ENCODE assay signal across 8 cellular contexts in genomic region chr19:57888107-57888493, GRCh38. TPM values are rescaled to one million over a fixed set of nuclear protein-coding genes. Genes with fewer than 3 reads are reported as not detected.
DNase-seq lines count a peak whose midpoint lies in the region; ATAC-seq and TF ChIP-seq lines count a peak whose summit lies in the region.

No MANE protein-coding gene starts in this region.

- POLR2A ChIA-PET in SK-N-SH (lab: Yijun Ruan, JAX) = no interaction called here

- H3K36me3 Mint-ChIP-seq in activated T-helper 2 cell treated with anti-CD3 and anti-CD28 coated beads, Interferon-gamma antibody, Interleukin-2, Interleukin-4, amounts not matched to agents 10 μg/mL and 5 μg/mL and 100 μg/mL, durations not matched to agents 14 hours and 24 hours and 36 hours (ENCODE audit: low read depth) = peaks cover 67% of the 10 kb centered on the region

- no peaks in the 10 kb centered on the region for H3K9me2 ChIP-seq in SK-N-SH

- no peaks in the 10 kb centered on the region for H4K20me1 ChIP-seq in SK-N-SH (ENCODE audit: insufficient read depth)

- TF ChIP-seq CTCF in SK-N-SH (IDR thresholded peaks at IDR 0.05) = no peak

- no peak for TF ChIP-seq EP300 in SK-N-SH (IDR thresholded peaks at IDR 0.05; ENCODE audit: borderline replicate concordance in 1 of 2, low read depth in 1 of 2, low read length in 1 of 2)

- H3K4me1 ChIP-seq in SK-N-SH (ENCODE audit: control insufficient read depth in 1 of 2, insufficient read depth in 2 of 2, low read depth in 1 of 2, low read length in 1 of 2) = no peaks in the 10 kb centered on the region
- H3K4me1 ChIP-seq in iPS-18a (ENCODE audit: control insufficient read depth, low read depth, low read length) = peaks cover 12% of the 10 kb centered on the region

- no peak overlapping the region for H2AFZ ChIP-seq in SK-N-SH (ENCODE audit: low read depth)

- H3K4me1 Mint-ChIP-seq in activated T-helper 2 cell treated with anti-CD3 and anti-CD28 coated beads, Interferon-gamma antibody, Interleukin-2, Interleukin-4, amounts not matched to agents 10 μg/mL and 5 μg/mL and 100 μg/mL, durations not matched to agents 14 hours and 24 hours and 36 hours (ENCODE audit: low read depth) = peaks cover 4% of the 10 kb centered on the region
- H3K4me1 Mint-ChIP-seq in stimulated activated naive CD8-positive, alpha-beta T cell treated with anti-CD3 and anti-CD28 coated beads, Interleukin-15, amount 100 ng/mL, for 72 hours = peaks cover 29% of the 10 kb centered on the region

- peak overlapping the region; percentile 37; the same call in 1 of the 2 replicates for H3K4me2 ChIP-seq in SK-N-SH

- ATAC-seq in SK-N-SH treated with all-trans-retinoic acid at 6 μM for 48 hours = no peak
- ATAC-seq in stimulated activated naive CD8-positive, alpha-beta T cell treated with anti-CD3 and anti-CD28 coated beads, Interleukin-15, amount 100 ng/mL, for 72 hours = no peak

- peaks cover 65% of the 10 kb centered on the region for H3K9me3 Mint-ChIP-seq in activated T-helper 2 cell treated with anti-CD3 and anti-CD28 coated beads, Interferon-gamma antibody, Interleukin-2, Interleukin-4, amounts not matched to agents 10 μg/mL and 5 μg/mL and 100 μg/mL, durations not matched to agents 14 hours and 24 hours and 36 hours
- H3K9me3 Mint-ChIP-seq in stimulated activated naive CD8-positive, alpha-beta T cell treated with anti-CD3 and anti-CD28 coated beads, Interleukin-15, amount 100 ng/mL, for 72 hours = peaks cover 42 to 67% of the 10 kb centered on the region in 2 donors

- H3K27me3 ChIP-seq in SK-N-SH (ENCODE audit: insufficient read depth) (no peaks in the 10 kb centered on the region), iPS-18a (ENCODE audit: control insufficient read depth, insufficient read depth, low read length) (no peaks in the 10 kb centered on the region)

- WGBS in SK-N-SH (ENCODE audit: low lambda C conversion rate) = 40% methylated on average over 7 of the region's 7 CpGs

- no peaks in the 10 kb centered on the region; the same call in 1 of the 2 replicates for H3K9me3 ChIP-seq in SK-N-SH
- H3K9me3 ChIP-seq in iPS-18a (ENCODE audit: control insufficient read depth, low read depth, low read length) = no peaks in the 10 kb centered on the region

- H3K27ac ChIP-seq in SK-N-SH (ENCODE audit: low read depth in 2 of 2, low read length in 1 of 2) (no peak overlapping the region; a peak in 1 of 4 replicates), iPS-18a (ENCODE audit: low read length) (peak overlapping the region; percentile 85)

- TF ChIP-seq RAD21 in SK-N-SH (IDR thresholded peaks at IDR 0.05; ENCODE audit: low read length) = no peak

- H3K79me2 ChIP-seq in SK-N-SH (ENCODE audit: insufficient read depth) = no peaks in the 10 kb centered on the region

- peak overlapping the region; percentile 72 for H3K27ac Mint-ChIP-seq in activated T-helper 2 cell treated with anti-CD3 and anti-CD28 coated beads, Interferon-gamma antibody, Interleukin-2, Interleukin-4, amounts not matched to agents 10 μg/mL and 5 μg/mL and 100 μg/mL, durations not matched to agents 14 hours and 24 hours and 36 hours
- H3K27ac Mint-ChIP-seq in stimulated activated naive CD8-positive, alpha-beta T cell treated with anti-CD3 and anti-CD28 coated beads, Interleukin-15, amount 100 ng/mL, for 72 hours = peak overlapping the region; percentile 97 to 99

- intact Hi-C loops in activated T-helper 2 cell treated with anti-CD3 and anti-CD28 coated beads, Interferon-gamma antibody, Interleukin-2, Interleukin-4, amounts not matched to agents 10 μg/mL and 5 μg/mL and 100 μg/mL, durations not matched to agents 14 hours and 24 hours and 36 hours (cut with micrococcal nuclease) = no loop called here

- peaks cover 0 to 1% of the 10 kb centered on the region in 2 experiments for H3K36me3 ChIP-seq in SK-N-SH (replicated peaks in 1 of 2; ENCODE audit: control insufficient read depth in 1 of 2, insufficient read depth in 2 of 2, low read length in 1 of 2)
- peaks cover 23% of the 10 kb centered on the region for H3K36me3 ChIP-seq in iPS-18a (ENCODE audit: control insufficient read depth, low read depth, low read length)

- CTCF ChIA-PET in SK-N-SH (lab: Yijun Ruan, JAX) = interaction anchor here (1.0 to 1.2 kb wide), 2 partner anchors 16 to 268 kb away, joined by 3 read pairs; no protein-coding TSS in a partner anchor

- peak overlapping the region; percentile 87 for H3K4me3 Mint-ChIP-seq in activated T-helper 2 cell treated with anti-CD3 and anti-CD28 coated beads, Interferon-gamma antibody, Interleukin-2, Interleukin-4, amounts not matched to agents 10 μg/mL and 5 μg/mL and 100 μg/mL, durations not matched to agents 14 hours and 24 hours and 36 hours (ENCODE audit: low read depth)
- peak overlapping the region; percentile 97 to 98 for H3K4me3 Mint-ChIP-seq in stimulated activated naive CD8-positive, alpha-beta T cell treated with anti-CD3 and anti-CD28 coated beads, Interleukin-15, amount 100 ng/mL, for 72 hours

- no peaks in the 10 kb centered on the region for H3F3A ChIP-seq in SK-N-SH (replicated peaks; ENCODE audit: insufficient read depth)

- no peak overlapping the region for H3K9ac ChIP-seq in SK-N-SH
- H3K9ac ChIP-seq in iPS-18a (ENCODE audit: low read length) = peak overlapping the region; percentile 98

- no peak for DNase-seq in SK-N-SH
- no peak for DNase-seq in activated T-helper 2 cell treated with anti-CD3 and anti-CD28 coated beads, Interferon-gamma antibody, Interleukin-2, Interleukin-4, amounts not matched to agents 10 μg/mL and 5 μg/mL and 100 μg/mL, durations not matched to agents 14 hours and 24 hours and 36 hours (ENCODE audit: low spot score)
- DNase-seq in stimulated activated naive CD8-positive, alpha-beta T cell treated with anti-CD3 and anti-CD28 coated beads, Interleukin-15, amount 100 ng/mL, for 72 hours = no peak
- no peak for DNase-seq in NCI-H2196 treated with DMSO at 0.1 percent for 48 hours (lab: John Stamatoyannopoulos, UW; ENCODE audit: unreplicated experiment)
- DNase-seq in D341Med (ENCODE audit: low spot score) = no peak
- DNase-seq in stimulated activated naive CD4-positive, alpha-beta T cell (lab: John Stamatoyannopoulos, UW) = no peak

- H3K4me3 ChIP-seq in SK-N-SH (ENCODE audit: low read depth in 2 of 2, low read length in 1 of 2) (peak overlapping the region; percentile 43 to 56; a peak in 3 of 4 replicates), iPS-18a (ENCODE audit: low read length) (peak overlapping the region; percentile 84)

- H3K27me3 Mint-ChIP-seq in activated T-helper 2 cell treated with anti-CD3 and anti-CD28 coated beads, Interferon-gamma antibody, Interleukin-2, Interleukin-4, amounts not matched to agents 10 μg/mL and 5 μg/mL and 100 μg/mL, durations not matched to agents 14 hours and 24 hours and 36 hours (ENCODE audit: low read depth) = no peaks in the 10 kb centered on the region
- H3K27me3 Mint-ChIP-seq in stimulated activated naive CD8-positive, alpha-beta T cell treated with anti-CD3 and anti-CD28 coated beads, Interleukin-15, amount 100 ng/mL, for 72 hours = no peaks in the 10 kb centered on the region

TF ChIP-seq in SK-N-SH treated with all-trans-retinoic acid at 6 μM for 48 hours, 23 proteins besides CTCF, POLR2A, EP300 and RAD21:
- no peak for TF ChIP-seq GLIS3 (CRISPR knock-in tag; IDR thresholded peaks at IDR 0.05)
TF ChIP-seq in SK-N-SH treated with all-trans-retinoic acid at 6 μM for 48 hours: peak in this region for 0.

RNA-seq across cellular contexts. Expression of gene ZNF814, which starts 0.7 kb away (rescaled TPM):
- polyA plus RNA-seq in SK-N-SH (2012; rRNA removed) = 2.9 and 4.3 TPM in 2 replicates
- 2.0 and 2.1 TPM in 2 replicates for polyA plus RNA-seq in SK-N-SH (2012; cell fraction: cytosol; rRNA removed)
- 6.0 and 7.6 TPM in 2 replicates for polyA plus RNA-seq in SK-N-SH (2012; cell fraction: nucleus; rRNA removed)
- 11.4 and 12.3 TPM in 2 replicates for total RNA-seq in activated T-helper 2 cell treated with anti-CD3 and anti-CD28 coated beads, Interferon-gamma antibody, Interleukin-2, Interleukin-4, amounts not matched to agents 10 μg/mL and 5 μg/mL and 100 μg/mL, durations not matched to agents 14 hours and 24 hours and 36 hours

RNA-seq across cellular contexts. Expression of gene ZNF417, which starts 28.3 kb away (rescaled TPM):
- 1.7 and 3.0 TPM in 2 replicates for polyA plus RNA-seq in SK-N-SH (2012; rRNA removed)
- 1.4 TPM in 2 replicates for polyA plus RNA-seq in SK-N-SH (2012; cell fraction: cytosol; rRNA removed)
- polyA plus RNA-seq in SK-N-SH (2012; cell fraction: nucleus; rRNA removed) = 5.0 and 8.4 TPM in 2 replicates
- total RNA-seq in activated T-helper 2 cell treated with anti-CD3 and anti-CD28 coated beads, Interferon-gamma antibody, Interleukin-2, Interleukin-4, amounts not matched to agents 10 μg/mL and 5 μg/mL and 100 μg/mL, durations not matched to agents 14 hours and 24 hours and 36 hours = 10.6 and 11.4 TPM in 2 replicates

RNA-seq across cellular contexts. Expression of gene ZNF587, which starts 38.4 kb away (rescaled TPM):
- 7.4 and 12.1 TPM in 2 replicates for polyA plus RNA-seq in SK-N-SH (2012; rRNA removed)
- polyA plus RNA-seq in SK-N-SH (2012; cell fraction: cytosol; rRNA removed) = 4.2 and 5.4 TPM in 2 replicates
- polyA plus RNA-seq in SK-N-SH (2012; cell fraction: nucleus; rRNA removed) = 21.2 and 40.0 TPM in 2 replicates
- 29.7 and 32.1 TPM in 2 replicates for total RNA-seq in activated T-helper 2 cell treated with anti-CD3 and anti-CD28 coated beads, Interferon-gamma antibody, Interleukin-2, Interleukin-4, amounts not matched to agents 10 μg/mL and 5 μg/mL and 100 μg/mL, durations not matched to agents 14 hours and 24 hours and 36 hours

RNA-seq across cellular contexts. Expression of gene ZNF418, which starts 47.1 kb away (rescaled TPM):
- polyA plus RNA-seq in SK-N-SH (2012; rRNA removed) = 0.07 and 0.13 TPM in 2 replicates
- 0.01 and 0.04 TPM in 2 replicates for polyA plus RNA-seq in SK-N-SH (2012; cell fraction: cytosol; rRNA removed)
- 0.16 and 0.39 TPM in 2 replicates for polyA plus RNA-seq in SK-N-SH (2012; cell fraction: nucleus; rRNA removed)
- 1.1 and 2.1 TPM in 2 replicates for total RNA-seq in activated T-helper 2 cell treated with anti-CD3 and anti-CD28 coated beads, Interferon-gamma antibody, Interleukin-2, Interleukin-4, amounts not matched to agents 10 μg/mL and 5 μg/mL and 100 μg/mL, durations not matched to agents 14 hours and 24 hours and 36 hours

RNA-seq across cellular contexts. Expression of gene ZNF587B, which starts 58.0 kb away (rescaled TPM):
- polyA plus RNA-seq in SK-N-SH (2012; rRNA removed) = 2.4 and 4.5 TPM in 2 replicates
- polyA plus RNA-seq in SK-N-SH (2012; cell fraction: cytosol; rRNA removed) = 1.1 TPM in 2 replicates
- polyA plus RNA-seq in SK-N-SH (2012; cell fraction: nucleus; rRNA removed) = 9.4 and 15.1 TPM in 2 replicates
- 20.8 and 21.3 TPM in 2 replicates for total RNA-seq in activated T-helper 2 cell treated with anti-CD3 and anti-CD28 coated beads, Interferon-gamma antibody, Interleukin-2, Interleukin-4, amounts not matched to agents 10 μg/mL and 5 μg/mL and 100 μg/mL, durations not matched to agents 14 hours and 24 hours and 36 hours
